8 cellular contexts compared by ENCODE assay signal in genomic region chr21:33974513-33975468, GRCh38. TPM values are rescaled to one million over a fixed set of nuclear protein-coding genes. Genes with fewer than 3 reads are reported as not detected.
DNase-seq lines count a peak whose midpoint lies in the region; ATAC-seq and TF ChIP-seq lines count a peak whose summit lies in the region.
"Had no signal": no experiment of that assay in that cellular context is flagged by ENCODE, and none has a peak within 500 bp of the region (broad histone marks: within the 10 kb centered on the region; RNA-seq: fewer than 3 reads in every experiment).

No MANE protein-coding gene starts in this region.

- no peaks in the 10 kb centered on the region for H3K9me3 Mint-ChIP-seq in CD4-positive, alpha-beta T cell
- H3K9me3 Mint-ChIP-seq in activated naive CD8-positive, alpha-beta T cell (ENCODE audit: low read depth) = no peaks in the 10 kb centered on the region
- peaks cover 0 to 5% (median 0%) of the 10 kb centered on the region in 11 donors for H3K9me3 Mint-ChIP-seq in naive thymus-derived CD4-positive, alpha-beta T cell
- no peaks in the 10 kb centered on the region for H3K9me3 Mint-ChIP-seq in progenitor cell of endocrine pancreas (ENCODE audit: low read depth)

- intact Hi-C loops in CD4-positive, alpha-beta T cell (cut with DNase I, micrococcal nuclease) = loop anchor here (1.0 to 5.0 kb wide), 3 partner anchors 26 to 52 kb away; no protein-coding TSS in a partner anchor
- intact Hi-C loops in naive thymus-derived CD4-positive, alpha-beta T cell (cut with micrococcal nuclease) = loop anchor here in 1 of 2 donors (1.0 to 5.0 kb wide), 4 partner anchors 26 to 154 kb away; no protein-coding TSS in a partner anchor

- H3K27me3 ChIP-seq in CD4-positive, alpha-beta T cell (ENCODE audit: control insufficient read depth, insufficient read depth, low read length) = no peaks in the 10 kb centered on the region
- no peaks in the 10 kb centered on the region for H3K27me3 ChIP-seq in naive thymus-derived CD4-positive, alpha-beta T cell (ENCODE audit: control insufficient read depth in 2 of 2, insufficient read depth in 2 of 2, low read length in 2 of 2)

- peaks cover 50% of the 10 kb centered on the region for H3K4me1 Mint-ChIP-seq in CD4-positive, alpha-beta T cell (ENCODE audit: low read depth)
- H3K4me1 Mint-ChIP-seq in activated naive CD8-positive, alpha-beta T cell (ENCODE audit: low read depth) = peaks cover 50% of the 10 kb centered on the region
- H3K4me1 Mint-ChIP-seq in naive thymus-derived CD4-positive, alpha-beta T cell = peaks cover 31 to 68% (median 53%) of the 10 kb centered on the region in 7 donors
- peaks cover 19% of the 10 kb centered on the region for H3K4me1 Mint-ChIP-seq in progenitor cell of endocrine pancreas (ENCODE audit: low read depth)

- no peaks in the 10 kb centered on the region for H3K27me3 Mint-ChIP-seq in CD4-positive, alpha-beta T cell
- H3K27me3 Mint-ChIP-seq in activated naive CD8-positive, alpha-beta T cell = no peaks in the 10 kb centered on the region
- no peaks in the 10 kb centered on the region for H3K27me3 Mint-ChIP-seq in naive thymus-derived CD4-positive, alpha-beta T cell
- H3K27me3 Mint-ChIP-seq in progenitor cell of endocrine pancreas = no peaks in the 10 kb centered on the region

- no peaks in the 10 kb centered on the region for H3K9me3 ChIP-seq in CD4-positive, alpha-beta T cell (ENCODE audit: control insufficient read depth, low read length)
- H3K9me3 ChIP-seq in naive thymus-derived CD4-positive, alpha-beta T cell (ENCODE audit: control insufficient read depth in 2 of 3, low read length in 3 of 3) = no peaks in the 10 kb centered on the region

- DNase-seq in CD4-positive, alpha-beta T cell = no peak
- DNase-seq in naive thymus-derived CD4-positive, alpha-beta T cell = no peak
- no peak for DNase-seq in progenitor cell of endocrine pancreas (ENCODE audit: low spot score, unreplicated experiment)
- DNase-seq in KG1 (lab: John Stamatoyannopoulos, UW) = no peak
- DNase-seq: NCI-H2171 had no signal

- no peak for TF ChIP-seq CTCF in CD4-positive, alpha-beta T cell (IDR thresholded peaks at IDR 0.05)
- no peak for TF ChIP-seq CTCF in progenitor cell of endocrine pancreas (IDR thresholded peaks at IDR 0.05; ENCODE audit: unreplicated experiment)

- peaks cover 25% of the 10 kb centered on the region for H3K36me3 Mint-ChIP-seq in CD4-positive, alpha-beta T cell (ENCODE audit: low read depth)
- H3K36me3 Mint-ChIP-seq in activated naive CD8-positive, alpha-beta T cell = peaks cover 12% of the 10 kb centered on the region
- H3K36me3 Mint-ChIP-seq in naive thymus-derived CD4-positive, alpha-beta T cell = peaks cover 0 to 41% (median 20%) of the 10 kb centered on the region in 5 donors
- no peaks in the 10 kb centered on the region for H3K36me3 Mint-ChIP-seq in progenitor cell of endocrine pancreas (ENCODE audit: insufficient read depth)

- POLR2A ChIA-PET in CD4-positive, alpha-beta T cell (lab: Charles Lee) = interaction anchor here (0.9 to 3.8 kb wide), 4 partner anchors 26 to 51 kb away, joined by 3 to 43 read pairs (median 4); no protein-coding TSS in a partner anchor
- POLR2A ChIA-PET in naive thymus-derived CD4-positive, alpha-beta T cell (lab: Charles Lee) = interaction anchor here (1.2 to 1.5 kb wide), 3 partner anchors 23 to 50 kb away, joined by 3 read pairs; no protein-coding TSS in a partner anchor

- peak overlapping the region; percentile 65 for H3K27ac ChIP-seq in CD4-positive, alpha-beta T cell (ENCODE audit: low read depth, low read length)
- H3K27ac ChIP-seq in naive thymus-derived CD4-positive, alpha-beta T cell (ENCODE audit: low read depth, low read length) = peak overlapping the region; percentile 64

- no peak overlapping the region for H3K4me3 Mint-ChIP-seq in CD4-positive, alpha-beta T cell
- peak overlapping the region; percentile 80 for H3K4me3 Mint-ChIP-seq in activated naive CD8-positive, alpha-beta T cell
- peak overlapping the region in 4 of 10 donors; percentile 23 to 78 (median 59) for H3K4me3 Mint-ChIP-seq in naive thymus-derived CD4-positive, alpha-beta T cell
- H3K4me3 Mint-ChIP-seq in progenitor cell of endocrine pancreas (ENCODE audit: low read depth) = no peak overlapping the region

- peaks cover 0 to 5% (median 0%) of the 10 kb centered on the region in 3 experiments for H3K36me3 ChIP-seq in naive thymus-derived CD4-positive, alpha-beta T cell (ENCODE audit: control insufficient read depth in 2 of 3, insufficient read depth in 3 of 3, low read length in 3 of 3)

- H3K27ac Mint-ChIP-seq in CD4-positive, alpha-beta T cell = peak overlapping the region; percentile 88
- H3K27ac Mint-ChIP-seq in activated naive CD8-positive, alpha-beta T cell = peak overlapping the region; percentile 97
- H3K27ac Mint-ChIP-seq in naive thymus-derived CD4-positive, alpha-beta T cell = peak overlapping the region; percentile 79 to 99 (median 86)
- H3K27ac Mint-ChIP-seq in progenitor cell of endocrine pancreas = no peak overlapping the region

- ATAC-seq in CD4-positive, alpha-beta T cell (ENCODE audit: poor library complexity) = no peak
- ATAC-seq in HG03064 (IDR thresholded peaks at IDR 0.05; ENCODE audit: low read depth, unreplicated experiment) (peak; percentile 1), GM21526 (IDR thresholded peaks at IDR 0.05; ENCODE audit: low FRiP score, unreplicated experiment) (no peak)
- no peak for ATAC-seq in naive thymus-derived CD4-positive, alpha-beta T cell

- H3K4me1 ChIP-seq in naive thymus-derived CD4-positive, alpha-beta T cell (ENCODE audit: control insufficient read depth in 2 of 2, insufficient read depth in 2 of 2, low read length in 2 of 2) = peaks cover 28 to 32% of the 10 kb centered on the region in 2 donors

- CTCF ChIA-PET in CD4-positive, alpha-beta T cell (lab: Charles Lee) = interaction anchor here (1.0 to 3.9 kb wide), 4 partner anchors 51 to 98 kb away, joined by 3 to 20 read pairs (median 7); partner anchors contain the start of genes MRPS6 and SLC5A3
- CTCF ChIA-PET in naive thymus-derived CD4-positive, alpha-beta T cell (lab: Charles Lee) = interaction anchor here (0.7 to 1.7 kb wide), 3 partner anchors 20 to 53 kb away, joined by 3 to 4 read pairs (median 4); no protein-coding TSS in a partner anchor

- H3K4me3 ChIP-seq in naive thymus-derived CD4-positive, alpha-beta T cell (ENCODE audit: low read length) = no peak overlapping the region

RNA-seq across cellular contexts. Expression of gene ATP5PO, which starts 59.2 kb away (rescaled TPM):
- total RNA-seq in CD4-positive, alpha-beta T cell = 100 to 1,000 TPM; 143 to 149 TPM
- total RNA-seq in naive thymus-derived CD4-positive, alpha-beta T cell = 100 to 1,000 TPM; 123 to 185 (median 157) TPM
- polyA plus RNA-seq in naive thymus-derived CD4-positive, alpha-beta T cell = 100 to 1,000 TPM; 366 to 449 TPM
- 191 and 193 TPM in 2 replicates for total RNA-seq in progenitor cell of endocrine pancreas
